ENCODE assay signal across 8 cellular contexts in genomic region chr17:35486920-35487727, GRCh38. TPM values are rescaled to one million over a fixed set of nuclear protein-coding genes. Genes with fewer than 3 reads are reported as not detected.
DNase-seq lines count a peak whose midpoint lies in the region; ATAC-seq and TF ChIP-seq lines count a peak whose summit lies in the region.

No MANE protein-coding gene starts in this region.

- no peaks in the 10 kb centered on the region for H3K36me3 ChIP-seq in mesenchymal stem cell (ENCODE audit: control insufficient read depth in 1 of 2, insufficient read depth in 2 of 2, low read depth in 1 of 2, low read length in 2 of 2)

- peaks cover 2% of the 10 kb centered on the region for H3K4me1 ChIP-seq in mesenchymal stem cell (ENCODE audit: control insufficient read depth, insufficient read depth, low read depth, low read length)

- peak overlapping the region; percentile 62 for H3K9ac ChIP-seq in mesenchymal stem cell (ENCODE audit: low read length)

- peaks cover 36% of the 10 kb centered on the region for H3K4me1 Mint-ChIP-seq in CD14-positive monocyte
- H3K4me1 Mint-ChIP-seq in chondrocyte (ENCODE audit: low read depth) = no peaks in the 10 kb centered on the region

- H2AFZ ChIP-seq in mesenchymal stem cell (ENCODE audit: low read depth, low read length) = no peak overlapping the region

- H3K36me3 Mint-ChIP-seq in CD14-positive monocyte (peaks cover 26 to 29% of the 10 kb centered on the region in 2 donors), chondrocyte (ENCODE audit: low read depth) (no peaks in the 10 kb centered on the region)

- peaks cover 67 to 78% (median 73%) of the 10 kb centered on the region in 3 donors for H3K27me3 Mint-ChIP-seq in CD14-positive monocyte (ENCODE audit: low read depth in 3 of 3)
- peaks cover 79% of the 10 kb centered on the region for H3K27me3 Mint-ChIP-seq in chondrocyte (ENCODE audit: low read depth)

- WGBS in mesenchymal stem cell = 12% methylated on average over 41 of the region's 41 CpGs

- peak; percentile 64 for ATAC-seq in HG03432 (IDR thresholded peaks at IDR 0.05; ENCODE audit: unreplicated experiment)
- ATAC-seq in activated CD4-positive, CD25-positive, alpha-beta regulatory T cell treated with anti-CD3 and anti-CD28 coated beads, Interleukin-2, amount 50 U/mL, for 24 hours = peak; percentile 83 to 87

- peak; percentile 64 for DNase-seq in CD14-positive monocyte (ENCODE audit: low spot score)
- DNase-seq in chondrocyte (ENCODE audit: low spot score) = no peak
- peak; percentile 35 for DNase-seq in mesenchymal stem cell
- peak; percentile 51 for DNase-seq in stimulated activated CD8-positive, alpha-beta memory T cell treated with anti-CD3 and anti-CD28 coated beads, Interleukin-15, amount 100 ng/mL, for 24 hours (ENCODE audit: low read depth)
- DNase-seq in NCI-H2107 (lab: John Stamatoyannopoulos, UW) = no peak
- DNase-seq in NCI-H82 treated with DMSO at 0.1 percent for 48 hours (lab: John Stamatoyannopoulos, UW; ENCODE audit: unreplicated experiment) = no peak

- no peak overlapping the region for H2BK120ac ChIP-seq in mesenchymal stem cell (ENCODE audit: low read depth, low read length)

- no peak overlapping the region for H2BK12ac ChIP-seq in mesenchymal stem cell (ENCODE audit: low read length in 2 of 2)

- peak overlapping the region in 1 of 2 experiments; percentile 78 for H3K4me3 ChIP-seq in mesenchymal stem cell (ENCODE audit: insufficient read depth in 1 of 2, low read depth in 1 of 2, low read length in 2 of 2)

- H3K4me2 ChIP-seq in mesenchymal stem cell (ENCODE audit: low read length, poor library complexity, severe bottlenecking) = peak overlapping the region; percentile 44

- peaks cover 6% of the 10 kb centered on the region for H3K9me3 ChIP-seq in mesenchymal stem cell (ENCODE audit: control insufficient read depth, low read length)

- no peaks in the 10 kb centered on the region for H3K79me1 ChIP-seq in mesenchymal stem cell (replicated peaks; ENCODE audit: low read length, poor library complexity, severe bottlenecking)

- H3K23ac ChIP-seq in mesenchymal stem cell (ENCODE audit: low read length in 2 of 2) = no peak overlapping the region

- no peak overlapping the region for H3K4ac ChIP-seq in mesenchymal stem cell (ENCODE audit: low read depth in 1 of 2, low read length in 2 of 2)

- no peak overlapping the region for H3K14ac ChIP-seq in mesenchymal stem cell (ENCODE audit: low read length in 2 of 2)

- H3K27ac Mint-ChIP-seq in CD14-positive monocyte (peak overlapping the region; percentile 54 to 91 (median 77)), chondrocyte (ENCODE audit: unreplicated experiment) (no peak overlapping the region)

- H3K27me3 ChIP-seq in mesenchymal stem cell (ENCODE audit: control insufficient read depth in 1 of 2, insufficient read depth in 1 of 2, low read length in 2 of 2) = peaks cover 89 to 90% of the 10 kb centered on the region in 2 experiments

- H2BK15ac ChIP-seq in mesenchymal stem cell (ENCODE audit: low read depth, poor library complexity, severe bottlenecking) = no peak overlapping the region

- peaks cover 20 to 63% (median 51%) of the 10 kb centered on the region in 7 donors for H3K9me3 Mint-ChIP-seq in CD14-positive monocyte
- H3K9me3 Mint-ChIP-seq in chondrocyte (ENCODE audit: low read depth) = no peaks in the 10 kb centered on the region

- H2AK5ac ChIP-seq in mesenchymal stem cell (ENCODE audit: low read length, severe bottlenecking) = no peak overlapping the region

- no peak overlapping the region for H4K8ac ChIP-seq in mesenchymal stem cell (ENCODE audit: low read length)

- no peak overlapping the region for H4K91ac ChIP-seq in mesenchymal stem cell (ENCODE audit: low read length)

- H3K27ac ChIP-seq in mesenchymal stem cell (ENCODE audit: low read length, poor library complexity, severe bottlenecking) = no peak overlapping the region

- peak overlapping the region; percentile 96 for H3K4me3 Mint-ChIP-seq in CD14-positive monocyte
- H3K4me3 Mint-ChIP-seq in chondrocyte (ENCODE audit: unreplicated experiment) = peak overlapping the region; percentile 69

- intact Hi-C loops in CD14-positive monocyte (cut with micrococcal nuclease) = loop anchor here in 1 of 2 donors (5.0 kb wide), 1 partner anchor 40 kb away; the partner anchor contains the start of gene SLFN13

- no peak overlapping the region for H3K18ac ChIP-seq in mesenchymal stem cell (ENCODE audit: low read depth in 1 of 2, low read length in 2 of 2)

- no peak for TF ChIP-seq CTCF in CD14-positive monocyte (IDR thresholded peaks at IDR 0.05)
- TF ChIP-seq CTCF in chondrocyte (IDR thresholded peaks at IDR 0.05) = no peak

- H2BK5ac ChIP-seq in mesenchymal stem cell (ENCODE audit: low read depth, low read length, poor library complexity, severe bottlenecking) = no peak overlapping the region

RNA-seq across cellular contexts. Expression of gene SLFN13, which starts 38.6 kb away (rescaled TPM):
- 1 to 10 TPM; 1.8 to 3.0 TPM for polyA plus RNA-seq in CD14-positive monocyte
- 4.5 to 5.0 TPM (median 4.9 TPM) in 3 replicates for total RNA-seq in chondrocyte
- polyA plus RNA-seq in mesenchymal stem cell (2013, experiment 1 of 2) = 0.18 TPM
- polyA plus RNA-seq in mesenchymal stem cell (2013, experiment 2 of 2) = 0.21 TPM

RNA-seq across cellular contexts. Expression of gene SLFN12L, which starts 50.4 kb away (rescaled TPM):
- polyA plus RNA-seq in CD14-positive monocyte = under 1 TPM; 0.14 to 0.25 TPM
- not detected in 3 replicates for total RNA-seq in chondrocyte
- polyA plus RNA-seq in mesenchymal stem cell (2013, experiment 1 of 2) = not detected
- polyA plus RNA-seq in mesenchymal stem cell (2013, experiment 2 of 2) = not detected

RNA-seq across cellular contexts. Expression of gene SLFN12, which starts 54.8 kb away (rescaled TPM):
- polyA plus RNA-seq in CD14-positive monocyte = 10 to 100 TPM in 1 of 2 donors, 1 to 10 TPM in 1; 8.4 to 14.5 TPM
- 10.5 to 19.2 TPM (median 13.1 TPM) in 3 replicates for total RNA-seq in chondrocyte
- polyA plus RNA-seq in mesenchymal stem cell (2013, experiment 1 of 2) = 10.4 TPM
- 10.2 TPM for polyA plus RNA-seq in mesenchymal stem cell (2013, experiment 2 of 2)

Comparison
In these comparisons a context has a peak if more than half of its experiments do, and no peak if none do; other contexts are left out.
1. DNase-seq: peak in CD14-positive monocyte (single experiment), mesenchymal stem cell (single experiment) and stimulated activated CD8-positive, alpha-beta memory T cell treated with anti-CD3 and anti-CD28 coated beads, Interleukin-15, amount 100 ng/mL, for 24 hours (single experiment); none in chondrocyte (single experiment), NCI-H2107 (single experiment) and NCI-H82 treated with DMSO at 0.1 percent for 48 hours (single experiment).